ENCODE assay signal across 20 cellular contexts in the genomic region with DNA sequence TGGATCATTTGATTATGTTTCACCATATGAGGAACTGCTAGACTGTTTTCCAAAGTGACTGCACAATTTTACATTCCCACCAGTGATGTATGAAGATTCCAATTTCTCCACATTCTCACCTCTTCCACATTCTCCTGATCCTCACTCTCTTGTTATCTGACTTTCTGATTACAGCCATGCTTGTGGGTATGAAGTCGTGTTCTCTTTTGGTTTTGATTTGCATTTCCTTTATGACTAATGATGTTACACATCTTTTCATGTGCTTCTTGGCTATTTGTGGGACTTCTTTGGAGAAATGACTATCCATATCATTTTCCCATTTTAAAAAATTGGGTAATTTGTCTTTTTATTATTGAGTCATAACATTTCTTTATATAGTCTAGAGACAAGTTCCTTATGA. TPM values are rescaled to one million over a fixed set of nuclear protein-coding genes. Genes with fewer than 3 reads are reported as not detected.
DNase-seq lines count a peak whose midpoint lies in the region; ATAC-seq and TF ChIP-seq lines count a peak whose summit lies in the region.
"Had no signal": no experiment of that assay in that cellular context is flagged by ENCODE, and none has a peak within 500 bp of the region (broad histone marks: within the 10 kb centered on the region; RNA-seq: fewer than 3 reads in every experiment).

No MANE protein-coding gene starts in this region.

- no peak overlapping the region for H2AFZ ChIP-seq in GM23248

- no peak overlapping the region for H3K27ac ChIP-seq in GM23248
- H3K27ac ChIP-seq: dorsolateral prefrontal cortex, esophagus muscularis mucosa, sigmoid colon, upper lobe of right lung had no signal

- no peak overlapping the region for H3K4me3 Mint-ChIP-seq in activated CD4-positive, alpha-beta T cell treated with anti-CD3 and anti-CD28 coated beads for 36 hours
- H3K4me3 Mint-ChIP-seq in activated naive CD8-positive, alpha-beta T cell: no peak overlapping the region
- H3K4me3 Mint-ChIP-seq in osteocyte (ENCODE audit: unreplicated experiment): no peak overlapping the region

- H3K36me3 ChIP-seq in GM23248 (ENCODE audit: low read depth): no peaks in the 10 kb centered on the region
- H3K36me3 ChIP-seq: esophagus muscularis mucosa, MG63, sigmoid colon, upper lobe of right lung had no signal

- H3K27me3 ChIP-seq in GM23248 (replicated peaks; ENCODE audit: insufficient read depth): peaks cover 8% of the 10 kb centered on the region; the same call in 1 of the 2 replicates
- H3K27me3 ChIP-seq: dorsolateral prefrontal cortex, esophagus muscularis mucosa, MG63, sigmoid colon, upper lobe of right lung had no signal

- H3K36me3 Mint-ChIP-seq in activated CD4-positive, alpha-beta T cell treated with anti-CD3 and anti-CD28 coated beads for 36 hours (ENCODE audit: low read depth): peaks cover 3% of the 10 kb centered on the region
- peaks cover 6% of the 10 kb centered on the region for H3K36me3 Mint-ChIP-seq in activated naive CD8-positive, alpha-beta T cell
- H3K36me3 Mint-ChIP-seq in osteocyte (ENCODE audit: unreplicated experiment): no peaks in the 10 kb centered on the region

- H3K27ac Mint-ChIP-seq in activated CD4-positive, alpha-beta T cell treated with anti-CD3 and anti-CD28 coated beads for 36 hours: peak overlapping the region; percentile 17
- peak overlapping the region; percentile 22 for H3K27ac Mint-ChIP-seq in activated naive CD8-positive, alpha-beta T cell
- H3K27ac Mint-ChIP-seq in osteocyte (ENCODE audit: unreplicated experiment): no peak overlapping the region

- no peaks in the 10 kb centered on the region for H3K9me2 ChIP-seq in GM23248 (ENCODE audit: insufficient read depth)

- POLR2A ChIA-PET in activated CD4-positive, alpha-beta T cell treated with anti-CD3 and anti-CD28 coated beads for 36 hours (lab: Charles Lee): interaction anchor here (0.7 to 0.9 kb wide), 2 partner anchors 315 to 426 kb away, joined by 3 read pairs; no protein-coding TSS in a partner anchor

- no peak for TF ChIP-seq CTCF in fibroblast of villous mesenchyme (IDR thresholded peaks at IDR 0.05; ENCODE audit: insufficient read depth, low read depth, low read length)
- TF ChIP-seq CTCF in osteocyte (IDR thresholded peaks at IDR 0.05): no peak

- H3K79me2 ChIP-seq in GM23248 (ENCODE audit: insufficient read depth): no peaks in the 10 kb centered on the region

- peaks cover 3% of the 10 kb centered on the region; the same call in 1 of the 2 replicates for H3F3A ChIP-seq in GM23248 (ENCODE audit: insufficient read depth)

- H3K4me1 Mint-ChIP-seq in activated CD4-positive, alpha-beta T cell treated with anti-CD3 and anti-CD28 coated beads for 36 hours: peaks cover 24% of the 10 kb centered on the region
- H3K4me1 Mint-ChIP-seq in activated naive CD8-positive, alpha-beta T cell (ENCODE audit: low read depth): peaks cover 20% of the 10 kb centered on the region
- no peaks in the 10 kb centered on the region for H3K4me1 Mint-ChIP-seq in osteocyte (ENCODE audit: unreplicated experiment)

- H3K4me2 ChIP-seq in GM23248 (ENCODE audit: unreplicated experiment): no peak overlapping the region

- H3K4me3 ChIP-seq in GM23248 (no peak overlapping the region), fibroblast of villous mesenchyme (ENCODE audit: low read depth, low read length) (no peak overlapping the region)
- H3K4me3 ChIP-seq: dorsolateral prefrontal cortex, esophagus muscularis mucosa, MG63, sigmoid colon, upper lobe of right lung had no signal

- WGBS in GM23248 (ENCODE audit: low coverage in 1 of 2, low lambda C conversion rate in 2 of 2, missing lambda C conversion rate in 2 of 2), 2 experiments: 0 to 11% methylated on average over 1 of the region's 1 CpG

- intact Hi-C loops in activated CD4-positive, alpha-beta T cell treated with anti-CD3 and anti-CD28 coated beads for 36 hours (cut with DNase I, micrococcal nuclease): loop anchor here in 1 of 2 experiments (10.0 kb wide), 1 partner anchor 445 kb away; no protein-coding TSS in a partner anchor

- H3K9me3 Mint-ChIP-seq in activated CD4-positive, alpha-beta T cell treated with anti-CD3 and anti-CD28 coated beads for 36 hours (ENCODE audit: low read depth): peaks cover 10% of the 10 kb centered on the region
- no peaks in the 10 kb centered on the region for H3K9me3 Mint-ChIP-seq in activated naive CD8-positive, alpha-beta T cell (ENCODE audit: low read depth)
- H3K9me3 Mint-ChIP-seq in osteocyte (ENCODE audit: unreplicated experiment): peaks cover 11% of the 10 kb centered on the region

- no peaks in the 10 kb centered on the region for H3K9me3 ChIP-seq in GM23248 (ENCODE audit: low read depth)
- H3K9me3 ChIP-seq: MG63 had no signal

- peak; percentile 89 for ATAC-seq in activated CD4-positive, alpha-beta T cell treated with anti-CD3 and anti-CD28 coated beads for 36 hours
- no peak for ATAC-seq in HG03439 (IDR thresholded peaks at IDR 0.05; ENCODE audit: unreplicated experiment)
- ATAC-seq: left colon, upper lobe of right lung had no signal

- H3K27me3 Mint-ChIP-seq in activated CD4-positive, alpha-beta T cell treated with anti-CD3 and anti-CD28 coated beads for 36 hours: no peaks in the 10 kb centered on the region
- H3K27me3 Mint-ChIP-seq in activated naive CD8-positive, alpha-beta T cell: no peaks in the 10 kb centered on the region
- peaks cover 15% of the 10 kb centered on the region for H3K27me3 Mint-ChIP-seq in osteocyte (ENCODE audit: unreplicated experiment)

- in situ Hi-C loops in GM23248 (cut with MboI): no loop called here

- H3K4me1 ChIP-seq in GM23248 (ENCODE audit: insufficient read depth): no peaks in the 10 kb centered on the region
- H3K4me1 ChIP-seq: esophagus muscularis mucosa, sigmoid colon, upper lobe of right lung had no signal

- DNase-seq in activated CD4-positive, alpha-beta T cell treated with anti-CD3 and anti-CD28 coated beads for 36 hours: no peak
- DNase-seq in activated CD4-positive, alpha-beta T cell treated with anti-CD3 and anti-CD28 coated beads for 48 hours: no peak
- DNase-seq in GM23248 (peak; percentile 25), fibroblast of villous mesenchyme (ENCODE audit: low read depth) (peak; percentile 21), RPMI8226 (no peak), osteocyte (ENCODE audit: extremely low spot score, unreplicated experiment) (no peak)
- DNase-seq: COR-L47; dorsolateral prefrontal cortex; hippocampal formation; left colon; MG63; NCI-H748 treated with DMSO at 0.1 percent for 48 hours; nucleus accumbens; sigmoid colon; stimulated activated CD4-positive, alpha-beta T cell treated with anti-CD3 and anti-CD28 coated beads, Interleukin-4, amount 100 ng/mL, for 1 hour; upper lobe of right lung had no signal

- CTCF ChIA-PET in activated CD4-positive, alpha-beta T cell treated with anti-CD3 and anti-CD28 coated beads for 36 hours (lab: Charles Lee): interaction anchor here (0.7 to 1.3 kb wide), 4 partner anchors 11 to 182 kb away, joined by 3 to 4 read pairs (median 3); no protein-coding TSS in a partner anchor

- H3K9ac ChIP-seq in GM23248: no peak overlapping the region

- no peaks in the 10 kb centered on the region for H4K20me1 ChIP-seq in GM23248 (ENCODE audit: insufficient read depth)

RNA-seq across cellular contexts. Expression of a gene that starts 10.5 kb away (rescaled TPM):
- 1 to 10 TPM; 7.7 to 9.6 TPM for total RNA-seq in activated CD4-positive, alpha-beta T cell treated with anti-CD3 and anti-CD28 coated beads for 36 hours
- total RNA-seq in GM23248 (2014; rRNA removed; shearing (Covaris generic)): not detected in 2 replicates
- not detected in 2 replicates for polyA plus RNA-seq in GM23248 (2016; fragmentation: Nextera tagmentation; extraction: Ambion mirVana)
- under 0.01 TPM in 1 of 2 replicates, not detected in the other for total RNA-seq in fibroblast of villous mesenchyme
- total RNA-seq in osteocyte: not detected in 2 replicates
- total RNA-seq: H1 had no signal
- polyA plus RNA-seq: H1 had no signal

Comparison
In these comparisons a context has a peak if more than half of its experiments do, and no peak if none do; other contexts are left out.
1. DNase-seq: peak in GM23248 (single experiment) and fibroblast of villous mesenchyme (single experiment); none in activated CD4-positive, alpha-beta T cell treated with anti-CD3 and anti-CD28 coated beads for 36 hours (single experiment), activated CD4-positive, alpha-beta T cell treated with anti-CD3 and anti-CD28 coated beads for 48 hours (single experiment), RPMI8226 (single experiment) and osteocyte (single experiment).